In the genomic region with DNA sequence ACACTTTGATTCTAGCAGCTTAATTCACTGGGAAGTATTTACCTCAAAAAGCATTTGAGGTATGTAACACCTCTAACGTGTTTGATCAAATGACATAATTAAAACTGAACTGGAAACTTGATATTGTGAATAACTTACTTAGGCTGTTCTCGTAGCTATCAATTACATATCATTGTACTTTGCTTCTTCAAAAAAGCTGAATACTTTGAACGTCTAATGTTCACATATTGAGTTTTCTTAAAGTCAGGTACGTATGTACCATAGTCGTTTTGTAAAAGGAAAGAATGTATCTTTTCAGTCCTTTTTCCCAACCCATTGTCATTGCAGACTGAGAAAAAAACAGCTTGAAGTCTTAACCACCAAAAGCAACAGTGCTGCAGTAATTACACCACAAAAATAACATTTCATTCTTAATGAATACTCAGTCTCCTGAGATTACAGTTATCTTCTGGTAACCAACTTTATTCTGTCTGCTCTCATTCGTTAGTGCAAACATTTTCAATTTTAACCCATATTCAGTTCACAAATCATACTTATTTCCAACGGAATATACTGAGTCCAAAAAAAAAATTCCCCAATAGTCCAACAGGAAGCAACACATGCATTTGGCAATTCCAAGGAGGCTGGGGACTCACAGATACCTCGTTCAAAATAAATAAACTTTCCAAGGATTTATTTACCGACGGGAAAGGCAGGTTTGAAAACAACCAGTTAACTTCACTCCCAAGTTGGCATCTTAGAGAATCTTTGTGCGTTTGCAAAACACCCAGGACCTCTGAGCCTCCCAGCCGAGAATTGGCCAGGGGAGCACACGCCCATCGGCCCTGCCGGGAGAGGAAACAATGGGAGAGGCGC, we compare ENCODE assay signal across 1 cellular context.
TF ChIP-seq lines count a peak whose summit lies in the region.

No MANE protein-coding gene starts in this region.

TF ChIP-seq in endothelial cell of umbilical vein, 7 proteins besides CTCF, POLR2A, EP300 and RAD21 (continued from another document):
- TF ChIP-seq FOS (IDR thresholded peaks at IDR 0.05; ENCODE audit: borderline replicate concordance, insufficient read depth, low read length) (no peak), JUN (IDR thresholded peaks at IDR 0.05; ENCODE audit: borderline replicate concordance, insufficient read depth, insufficient read length, low read depth) (no peak)
